Comparison of ENCODE assay signal across 16 cellular contexts in the genomic region with DNA sequence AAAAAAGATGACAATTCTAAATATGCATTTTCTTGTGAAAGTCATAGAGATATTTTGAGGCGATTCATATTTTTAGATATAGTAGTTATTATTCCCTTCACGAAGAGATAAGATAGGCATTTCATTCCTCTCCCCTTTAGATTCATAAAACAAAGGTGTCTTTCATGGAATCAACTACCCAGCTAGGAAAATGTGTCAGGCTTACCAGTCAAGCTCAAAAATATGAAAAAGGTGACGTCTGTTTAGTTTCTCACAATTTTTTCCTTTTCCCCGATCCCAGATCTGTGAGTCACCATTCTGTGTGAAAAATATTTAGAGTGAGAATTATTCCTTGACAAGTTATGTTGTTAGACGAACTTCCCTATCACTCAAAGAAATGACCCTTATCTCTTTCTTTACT.
A peak's percentile ranks its signal among the peaks of the same experiment; 100 is the strongest.
DNase-seq lines count a peak whose midpoint lies in the region; ATAC-seq, FAIRE-seq and TF ChIP-seq lines count a peak whose summit lies in the region.
"Had no signal": no experiment of that assay in that cellular context is flagged by ENCODE, and none has a peak within 500 bp of the region (broad histone marks: within the 10 kb centered on the region; RNA-seq: fewer than 3 reads in every experiment).

No MANE protein-coding gene starts in this region.

- H3K4me1 ChIP-seq in breast epithelium, result no peaks in the 10 kb centered on the region
- no peaks in the 10 kb centered on the region; a peak in 1 of 5 replicates for H3K4me1 ChIP-seq in K562 (replicated peaks in 1 of 2; ENCODE audit: control insufficient read depth in 2 of 2, insufficient read depth in 2 of 2, low read length in 2 of 2)
- H3K4me1 ChIP-seq in thoracic aorta (ENCODE audit: control insufficient read depth in 1 of 2, low read depth in 2 of 2), result peaks cover 11 to 51% of the 10 kb centered on the region in 2 donors

- H3K4me2 ChIP-seq in K562 (ENCODE audit: insufficient read depth, low read length), result no peak overlapping the region

- no peaks in the 10 kb centered on the region for H3K9me1 ChIP-seq in K562 (ENCODE audit: control insufficient read depth, insufficient read depth, low read length)

- no peak overlapping the region for H3K4me3 Mint-ChIP-seq in MCF 10A (ENCODE audit: unreplicated experiment)
- H3K4me3 Mint-ChIP-seq: activated CD4-positive, alpha-beta T cell treated with anti-CD3 and anti-CD28 coated beads for 36 hours; activated T-cell treated with anti-CD3 and anti-CD28 coated beads, Interleukin-2, amount 50 U/mL, for 4 hours; brain; natural killer cell had no signal

- in situ Hi-C loops in K562 (cut with MboI), result no loop called here

- no peak for TF ChIP-seq EP300 in K562 (IDR thresholded peaks at IDR 0.05; ENCODE audit: low read length)

- no peak for TF ChIP-seq RAD21 in K562 (CRISPR knock-in tag; conservative IDR thresholded peaks at IDR 0.05 in 1 of 2, IDR thresholded peaks at IDR 0.05 in 1 of 2)

- no peak for TF ChIP-seq POLR2A in breast epithelium (IDR thresholded peaks at IDR 0.05)
- TF ChIP-seq POLR2A in K562 (conservative IDR thresholded peaks at IDR 0.05), result no peak

- peaks cover 37% of the 10 kb centered on the region for H3K4me1 Mint-ChIP-seq in MCF 10A (ENCODE audit: insufficient read depth, unreplicated experiment)
- H3K4me1 Mint-ChIP-seq: activated CD4-positive, alpha-beta T cell treated with anti-CD3 and anti-CD28 coated beads for 36 hours; natural killer cell had no signal

- H3K79me2 ChIP-seq in K562 (ENCODE audit: control insufficient read depth, insufficient read depth, low read length), result no peaks in the 10 kb centered on the region

- BruUV-seq in MCF 10A (replicated peaks; lab: Mats Ljungman, UMichigan) (no TSS peak), K562 (replicated peaks; lab: Mats Ljungman, UMichigan) (no TSS peak)

- DNase-seq in MCF 10A (ENCODE audit: unreplicated experiment), result peak; percentile 49
- no peak for DNase-seq in breast epithelium (ENCODE audit: low spot score in 2 of 2)
- DNase-seq in K562 (ENCODE audit: extremely low read depth in 1 of 4, low spot score in 3 of 4), result no peak
- DNase-seq in glomerular endothelial cell (ENCODE audit: extremely low read depth, low read depth, low spot score), result peak; percentile 73
- DNase-seq in thoracic aorta (ENCODE audit: low spot score), result no peak
- DNase-seq in NCI-H1417 treated with DMSO at 0.1 percent for 48 hours (lab: John Stamatoyannopoulos, UW), result no peak
- DNase-seq in GF-D8 (lab: John Stamatoyannopoulos, UW), result no peak
- no peak for DNase-seq in stimulated activated CD4-positive, alpha-beta T cell treated with anti-CD3 and anti-CD28 coated beads, Interleukin-1b, Interleukin-23, amount 100 ng/mL, for 48 hours
- DNase-seq: activated CD4-positive, alpha-beta T cell treated with anti-CD3 and anti-CD28 coated beads for 36 hours; activated T-cell treated with anti-CD3 and anti-CD28 coated beads, Interleukin-2, amount 50 U/mL, for 4 hours; MV-4-11; natural killer cell; T-helper 2 cell had no signal

- H3K36me3 Mint-ChIP-seq in MCF 10A (ENCODE audit: insufficient read depth, unreplicated experiment), result no peaks in the 10 kb centered on the region
- H3K36me3 Mint-ChIP-seq: natural killer cell had no signal

- intact Hi-C loops in MCF 10A (cut with micrococcal nuclease) (no loop called here), breast epithelium (cut with DNase I; ENCODE audit: low total_unique reads) (no loop called here), K562 (cut with micrococcal nuclease) (no loop called here)

- peak overlapping the region; percentile 63 for H3K27ac Mint-ChIP-seq in MCF 10A (ENCODE audit: low read depth, unreplicated experiment)
- H3K27ac Mint-ChIP-seq: activated CD4-positive, alpha-beta T cell treated with anti-CD3 and anti-CD28 coated beads for 36 hours; natural killer cell had no signal

- FAIRE-seq in K562 (lab: Jason Lieb, UNC), result no peak
- FAIRE-seq: islet of Langerhans had no signal

- H3K36me3 ChIP-seq in breast epithelium, result no peaks in the 10 kb centered on the region
- H3K36me3 ChIP-seq in K562 (ENCODE audit: control insufficient read depth, insufficient read depth, low read length), result no peaks in the 10 kb centered on the region
- H3K36me3 ChIP-seq in thoracic aorta, result no peaks in the 10 kb centered on the region

- TF ChIP-seq CTCF in MCF 10A (IDR thresholded peaks at IDR 0.05; ENCODE audit: unreplicated experiment), result no peak
- no peak for TF ChIP-seq CTCF in breast epithelium (IDR thresholded peaks at IDR 0.05)
- no peak for TF ChIP-seq CTCF in K562 (IDR thresholded peaks at IDR 0.05 in 2 of 3, conservative IDR thresholded peaks at IDR 0.05 in 1 of 3; ENCODE audit: insufficient read depth in 2 of 3, low read depth in 1 of 3, low read length in 3 of 3)
- TF ChIP-seq CTCF in thoracic aorta (IDR thresholded peaks at IDR 0.05), result no peak

- H4K20me1 ChIP-seq in K562 (replicated peaks; ENCODE audit: control insufficient read depth, insufficient read depth, low read length), result no peaks in the 10 kb centered on the region

- POLR2A ChIA-PET in MCF 10A (lab: Yijun Ruan, JAX), result interaction anchor here (0.5 to 0.7 kb wide), 2 partner anchors 23 to 73 kb away, joined by 3 to 5 read pairs; no protein-coding TSS in a partner anchor
- POLR2A ChIA-PET in K562 (lab: Yijun Ruan, JAX), result no interaction called here

- no peaks in the 10 kb centered on the region for H3K27me3 Mint-ChIP-seq in MCF 10A (ENCODE audit: insufficient read depth, unreplicated experiment)
- H3K27me3 Mint-ChIP-seq: brain had no signal

- H3K27me3 ChIP-seq in breast epithelium, result no peaks in the 10 kb centered on the region
- no peaks in the 10 kb centered on the region for H3K27me3 ChIP-seq in K562 (ENCODE audit: control insufficient read depth in 2 of 2, insufficient read depth in 2 of 2, low read length in 2 of 2)
- no peaks in the 10 kb centered on the region for H3K27me3 ChIP-seq in thoracic aorta (replicated peaks; ENCODE audit: insufficient read depth)

- CTCF ChIA-PET in MCF 10A (lab: Yijun Ruan, JAX), result no interaction called here
- CTCF ChIA-PET in K562 (lab: Yijun Ruan, JAX; ENCODE audit: low intra/inter-chr PET ratio), result no interaction called here

- H3K9me3 Mint-ChIP-seq in MCF 10A (ENCODE audit: unreplicated experiment), result peaks cover 17% of the 10 kb centered on the region

- 12% methylated on average over 5 of the region's 5 CpGs for WGBS in K562 (ENCODE audit: insufficient coverage, low coverage, missing lambda C conversion rate)

- H3K9me3 ChIP-seq in breast epithelium (peaks cover 12 to 13% of the 10 kb centered on the region in 2 donors), K562 (replicated peaks; ENCODE audit: control insufficient read depth, insufficient read depth, low read depth, low read length) (no peaks in the 10 kb centered on the region), thoracic aorta (peaks cover 5% of the 10 kb centered on the region)

- no peak overlapping the region for H3K9ac ChIP-seq in K562 (ENCODE audit: insufficient read depth in 1 of 2, low read depth in 2 of 2, low read length in 2 of 2)

- peak overlapping the region; percentile 24; the same call in 1 of the 2 replicates for H2AFZ ChIP-seq in K562 (ENCODE audit: low read depth, low read length)

- no peak overlapping the region for H3K27ac ChIP-seq in breast epithelium
- no peak overlapping the region for H3K27ac ChIP-seq in K562 (ENCODE audit: extremely low read depth, low read depth, low read length)
- H3K27ac ChIP-seq in thoracic aorta, result peak overlapping the region; percentile 65 to 77
- H3K27ac ChIP-seq: 22Rv1 had no signal

- no peak overlapping the region for H3K4me3 ChIP-seq in breast epithelium
- no peak overlapping the region for H3K4me3 ChIP-seq in K562
- H3K4me3 ChIP-seq in thoracic aorta, result peak overlapping the region; percentile 12

- ATAC-seq in K562 (no peak), thoracic aorta (ENCODE audit: insufficient number of reproducible peaks, low FRiP score, low read depth) (no peak)
- ATAC-seq: activated CD4-positive, alpha-beta T cell treated with anti-CD3 and anti-CD28 coated beads for 36 hours; activated T-cell treated with anti-CD3 and anti-CD28 coated beads, Interleukin-2, amount 50 U/mL, for 4 hours; natural killer cell had no signal

TF ChIP-seq in K562, 482 proteins besides CTCF, POLR2A, EP300 and RAD21:
- TF ChIP-seq KDM1A (IDR thresholded peaks at IDR 0.05) (no peak), USF1 (CRISPR knock-in tag; IDR thresholded peaks at IDR 0.05) (no peak), SIX5 (IDR thresholded peaks at IDR 0.05; ENCODE audit: borderline replicate concordance in 1 of 2, insufficient read depth in 1 of 2, low read depth in 1 of 2, low read length in 2 of 2) (no peak), PRMT5 (CRISPR knock-in tag; IDR thresholded peaks at IDR 0.05) (no peak), FOXK1 (CRISPR knock-in tag; IDR thresholded peaks at IDR 0.05; ENCODE audit: borderline replicate concordance) (no peak), MECOM (CRISPR knock-in tag; IDR thresholded peaks at IDR 0.05) (no peak), L3MBTL2 (IDR thresholded peaks at IDR 0.05) (no peak), NUFIP1 (IDR thresholded peaks at IDR 0.05; ENCODE audit: partially characterized antibody) (no peak), HDAC6 (IDR thresholded peaks at IDR 0.05; ENCODE audit: low read depth, low read length) (no peak)

Comparison
In these comparisons a context has a peak if more than half of its experiments do, and no peak if none do; other contexts are left out.
1. DNase-seq: peak in MCF 10A (single experiment) and glomerular endothelial cell (single experiment); none in breast epithelium (0 of 2), K562 (0 of 4), thoracic aorta (single experiment), NCI-H1417 treated with DMSO at 0.1 percent for 48 hours (single experiment), GF-D8 (single experiment) and stimulated activated CD4-positive, alpha-beta T cell treated with anti-CD3 and anti-CD28 coated beads, Interleukin-1b, Interleukin-23, amount 100 ng/mL, for 48 hours (single experiment).
2. H3K27ac ChIP-seq: peak in thoracic aorta (2 of 2); none in breast epithelium (0 of 2) and K562 (single experiment).